In genomic region chr2:19838616-19839015, GRCh38 we compare ENCODE assay signal across 29 cellular contexts.
"Had no signal": no experiment of that assay in that cellular context is flagged by ENCODE, and none has a peak within 500 bp of the region (broad histone marks: within the 10 kb centered on the region; RNA-seq: fewer than 3 reads in every experiment).

No MANE protein-coding gene starts in this region.

- H3K9me3 ChIP-seq: body of pancreas, colonic mucosa had no signal

- H3K4me1 ChIP-seq: body of pancreas, colonic mucosa had no signal

- H3K36me3 ChIP-seq: colonic mucosa had no signal

- DNase-seq: activated CD4-positive, alpha-beta memory T cell treated with anti-CD3 and anti-CD28 coated beads for 36 hours; activated CD4-positive, alpha-beta T cell treated with anti-CD3 and anti-CD28 coated beads for 36 hours; activated CD4-positive, alpha-beta T cell treated with anti-CD3 and anti-CD28 coated beads, Interleukin-2, amount 10 ng/mL, durations not matched to agents 24 days and 14 days; activated CD4-positive, CD25-positive, alpha-beta regulatory T cell; activated CD4-positive, CD25-positive, alpha-beta regulatory T cell treated with anti-CD3 and anti-CD28 coated beads, Interleukin-2, amount 50 U/mL, for 72 hours; activated CD8-positive, alpha-beta memory T cell treated with anti-CD3 and anti-CD28 coated beads, Interleukin-2, amount 10 ng/mL, durations not matched to agents 7 days and 5 days; activated CD8-positive, alpha-beta memory T cell treated with anti-CD3 and anti-CD28 coated beads, Interleukin-2, amount 50 U/mL, for 4 hours; activated CD8-positive, alpha-beta T cell treated with anti-CD3 and anti-CD28 coated beads, Interleukin-2, amount 10 ng/mL, durations not matched to agents 7 days and 5 days; activated gamma-delta T cell; activated naive CD4-positive, alpha-beta T cell; activated naive CD4-positive, alpha-beta T cell treated with anti-CD3 and anti-CD28 coated beads, Interleukin-2, amount 10 ng/mL, durations not matched to agents 7 days and 5 days; activated naive CD8-positive, alpha-beta T cell treated with anti-CD3 and anti-CD28 coated beads, Interleukin-2, amount 10 ng/mL, durations not matched to agents 7 days and 5 days; activated T-cell treated with anti-CD3 and anti-CD28 coated beads, Interleukin-2, amount 50 U/mL, for 24 hours; activated T-cell treated with anti-CD3 and anti-CD28 coated beads, Interleukin-2, amount 50 U/mL, for 72 hours; amniotic stem cell; anterior cingulate cortex; body of pancreas; caudate nucleus; colonic mucosa; effector CD8-positive, alpha-beta T cell; foreskin fibroblast; head of caudate nucleus; T-helper 1 cell; T-helper 17 cell; T1000 had no signal

- H3K4me3 ChIP-seq: body of pancreas, colonic mucosa had no signal

- FAIRE-seq: endometrium, frontal cortex had no signal

- H3K27me3 ChIP-seq: body of pancreas, colonic mucosa had no signal

- H3K27ac ChIP-seq: body of pancreas, colonic mucosa had no signal

- ATAC-seq: activated CD8-positive, alpha-beta memory T cell treated with anti-CD3 and anti-CD28 coated beads, Interleukin-2, amount 10 ng/mL, durations not matched to agents 7 days and 5 days; activated CD8-positive, alpha-beta T cell treated with anti-CD3 and anti-CD28 coated beads, Interleukin-2, amount 10 ng/mL, durations not matched to agents 7 days and 5 days; activated naive CD4-positive, alpha-beta T cell treated with anti-CD3 and anti-CD28 coated beads, Interleukin-2, amount 50 U/mL, for 72 hours; body of pancreas; esophagus mucosa; T-helper 17 cell had no signal
